In the genomic region with DNA sequence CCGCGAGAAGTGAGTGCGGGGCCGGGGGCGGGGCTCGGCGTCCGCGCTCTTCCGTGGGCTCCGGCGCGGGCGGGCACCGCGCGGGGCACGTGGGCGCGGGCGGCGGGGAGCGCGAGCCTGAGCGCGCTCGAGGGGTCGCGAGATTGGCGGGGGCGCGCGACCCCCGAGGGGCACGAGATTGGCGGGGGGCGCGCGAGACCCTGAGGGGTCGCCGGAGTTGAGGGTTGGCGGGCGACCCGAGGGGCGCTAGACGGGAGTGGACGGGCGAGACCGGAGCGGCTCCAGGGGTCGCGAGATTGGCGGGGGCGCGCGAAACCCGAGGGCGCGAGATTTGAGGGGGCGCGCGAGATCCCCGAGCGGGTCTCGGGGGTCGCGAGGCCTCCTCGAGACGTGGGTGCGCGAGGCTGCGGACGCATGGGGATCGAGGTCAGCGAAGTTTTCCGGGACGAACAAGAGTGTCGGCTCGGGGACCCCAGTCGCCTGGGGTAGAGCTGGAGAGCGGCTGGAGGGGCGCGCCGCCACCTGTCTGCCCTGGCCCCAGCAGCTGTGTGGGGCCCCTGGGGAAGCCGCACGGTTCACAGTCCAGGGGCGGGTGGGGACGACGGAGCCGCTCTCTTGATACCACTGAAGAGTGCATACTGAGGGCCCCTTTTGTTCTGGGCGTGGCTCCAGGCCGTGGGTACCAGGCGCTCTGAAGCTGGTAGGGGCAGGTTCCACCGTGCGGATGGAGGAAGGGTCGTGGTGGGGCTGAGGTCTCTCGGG, we compare ENCODE assay signal across 8 cellular contexts. TPM values are rescaled to one million over a fixed set of nuclear protein-coding genes. Genes with fewer than 3 reads are reported as not detected.
DNase-seq lines count a peak whose midpoint lies in the region; ATAC-seq and TF ChIP-seq lines count a peak whose summit lies in the region.

No MANE protein-coding gene starts in this region.

- H3K36me3 ChIP-seq in IMR-90 (ENCODE audit: control insufficient read depth, insufficient read depth, low read length): no peaks in the 10 kb centered on the region

- peaks cover 12% of the 10 kb centered on the region for H3K36me3 Mint-ChIP-seq in activated CD8-positive, alpha-beta memory T cell treated with anti-CD3 and anti-CD28 coated beads, Interleukin-2, amount 10 ng/mL, durations not matched to agents 7 days and 5 days

- H3K27me3 ChIP-seq in IMR-90 (ENCODE audit: control insufficient read depth, insufficient read depth, low read length): no peaks in the 10 kb centered on the region

- WGBS in IMR-90 (ENCODE audit: extremely low coverage in 2 of 2, insufficient read length in 1 of 2), 2 experiments: 0% methylated on average over 71 of the region's 97 CpGs; no CpG with 5 or more reads in 1 of the 2 experiments

- ATAC-seq in IMR-90 (ENCODE audit: low read depth) (no peak), GM18868 (IDR thresholded peaks at IDR 0.05; ENCODE audit: unreplicated experiment) (no peak)
- peak; percentile 28 for ATAC-seq in activated CD8-positive, alpha-beta memory T cell treated with anti-CD3 and anti-CD28 coated beads, Interleukin-2, amount 10 ng/mL, durations not matched to agents 7 days and 5 days

- H3K4me2 ChIP-seq in IMR-90 (ENCODE audit: low read depth, low read length): peak overlapping the region; percentile 71

- TF ChIP-seq POLR2A in IMR-90 (IDR thresholded peaks at IDR 0.05; ENCODE audit: low read depth, low read length): peak; percentile 20; the same call in 1 of the 2 replicates

- peaks cover 33% of the 10 kb centered on the region for H3K4me1 ChIP-seq in IMR-90 (ENCODE audit: control insufficient read depth, insufficient read depth, low read length)

- no peak for TF ChIP-seq CTCF in IMR-90 (conservative IDR thresholded peaks at IDR 0.05; ENCODE audit: low read depth, low read length)
- TF ChIP-seq CTCF in fibroblast of villous mesenchyme (IDR thresholded peaks at IDR 0.05; ENCODE audit: insufficient read depth, low read depth, low read length): no peak
- no peak for TF ChIP-seq CTCF in retinal pigment epithelial cell (conservative IDR thresholded peaks at IDR 0.05; ENCODE audit: low read depth, low read length)

- H3K27ac ChIP-seq in IMR-90 (ENCODE audit: insufficient read depth, low read length): peak overlapping the region; percentile 10; the same call in 1 of the 2 replicates

- H2BK15ac ChIP-seq in IMR-90 (ENCODE audit: low read depth, low read length): no peak overlapping the region

- no peaks in the 10 kb centered on the region for H3K9me3 Mint-ChIP-seq in activated CD8-positive, alpha-beta memory T cell treated with anti-CD3 and anti-CD28 coated beads, Interleukin-2, amount 10 ng/mL, durations not matched to agents 7 days and 5 days (ENCODE audit: low read depth)

- no peak overlapping the region for H2BK20ac ChIP-seq in IMR-90 (ENCODE audit: low read depth, low read length)

- H3K56ac ChIP-seq in IMR-90 (ENCODE audit: extremely low read depth, insufficient read depth, low read length): peak overlapping the region; percentile 17; the same call in 1 of the 2 replicates

- no peak overlapping the region for H4K5ac ChIP-seq in IMR-90 (ENCODE audit: low read depth, low read length)

- H3K23ac ChIP-seq in IMR-90 (ENCODE audit: low read depth, low read length): peak overlapping the region; percentile 86

- H2BK120ac ChIP-seq in IMR-90 (ENCODE audit: low read depth, low read length): peak overlapping the region; percentile 3; the same call in 1 of the 2 replicates

- H2BK5ac ChIP-seq in IMR-90 (ENCODE audit: low read depth, low read length, poor library complexity, severe bottlenecking): no peak overlapping the region

- H3K9me1 ChIP-seq in IMR-90 (ENCODE audit: insufficient read depth, low read length): peaks cover 16% of the 10 kb centered on the region; the same call in 1 of the 2 replicates

- no peaks in the 10 kb centered on the region for H3K9me3 ChIP-seq in IMR-90 (ENCODE audit: control insufficient read depth, insufficient read depth, low read length)

- H3K27ac Mint-ChIP-seq in activated CD8-positive, alpha-beta memory T cell treated with anti-CD3 and anti-CD28 coated beads, Interleukin-2, amount 10 ng/mL, durations not matched to agents 7 days and 5 days: peak overlapping the region; percentile 93

- no peak overlapping the region; the same call in 1 of the 2 replicates for H4K91ac ChIP-seq in IMR-90 (ENCODE audit: insufficient read depth, low read depth, low read length)

- H3K4me3 Mint-ChIP-seq in activated CD8-positive, alpha-beta memory T cell treated with anti-CD3 and anti-CD28 coated beads, Interleukin-2, amount 10 ng/mL, durations not matched to agents 7 days and 5 days: peak overlapping the region; percentile 97

- no peak for TF ChIP-seq RAD21 in IMR-90 (IDR thresholded peaks at IDR 0.05; ENCODE audit: low read length)

- peak overlapping the region; percentile 97 for H2AFZ ChIP-seq in IMR-90 (replicated peaks; ENCODE audit: low read length, poor library complexity)

- no TSS peak for BruUV-seq in IMR-90 (replicated peaks; lab: Mats Ljungman, UMichigan)

- H3K4me3 ChIP-seq in IMR-90 (ENCODE audit: insufficient read depth, low read depth, low read length): peak overlapping the region; percentile 68
- peak overlapping the region; percentile 74 for H3K4me3 ChIP-seq in fibroblast of villous mesenchyme (ENCODE audit: low read depth, low read length)
- H3K4me3 ChIP-seq in retinal pigment epithelial cell (ENCODE audit: low read length): peak overlapping the region; percentile 64

- peak overlapping the region; percentile 47 for H3K4ac ChIP-seq in IMR-90 (ENCODE audit: low read depth, low read length)

- CTCF ChIA-PET in IMR-90 (lab: Yijun Ruan, JAX): interaction anchor here (0.9 kb wide), 1 partner anchor 34 kb away, joined by 4 read pairs; a partner anchor contains a TSS
- CTCF ChIA-PET in activated CD8-positive, alpha-beta memory T cell treated with anti-CD3 and anti-CD28 coated beads, Interleukin-2, amount 10 ng/mL, durations not matched to agents 7 days and 5 days (lab: Charles Lee): interaction anchor here (0.9 to 17.3 kb wide), 13 partner anchors 9 to 169 kb away, joined by 3 to 278 read pairs (median 4); a partner anchor contains a TSS

- H3K14ac ChIP-seq in IMR-90 (replicated peaks; ENCODE audit: low read depth, low read length): peak overlapping the region; percentile 64

- H3K9ac ChIP-seq in IMR-90 (ENCODE audit: low read depth, low read length): peak overlapping the region; percentile 74

- peak overlapping the region; percentile 95 for H2AK9ac ChIP-seq in IMR-90 (replicated peaks; ENCODE audit: low read depth, low read length, poor library complexity)

- H3K27me3 Mint-ChIP-seq in activated CD8-positive, alpha-beta memory T cell treated with anti-CD3 and anti-CD28 coated beads, Interleukin-2, amount 10 ng/mL, durations not matched to agents 7 days and 5 days: peaks cover 3% of the 10 kb centered on the region

- POLR2A ChIA-PET in IMR-90 (lab: Charles Lee; ENCODE audit: unreplicated experiment): no interaction called here

- H3K4me1 Mint-ChIP-seq in activated CD8-positive, alpha-beta memory T cell treated with anti-CD3 and anti-CD28 coated beads, Interleukin-2, amount 10 ng/mL, durations not matched to agents 7 days and 5 days: peaks cover 80% of the 10 kb centered on the region

- peaks cover 0 to 58% of the 10 kb centered on the region in 2 experiments for H3K79me1 ChIP-seq in IMR-90 (ENCODE audit: low read depth in 1 of 2, low read length in 2 of 2)

- no peak overlapping the region; a peak in 1 of 4 replicates for H4K8ac ChIP-seq in IMR-90 (ENCODE audit: low read depth in 2 of 2, low read length in 2 of 2)

- dilution Hi-C loops in IMR-90 (cut with HindIII; ENCODE audit: low sequenced_read_pairs, unreplicated experiment): no loop called here

- H3K18ac ChIP-seq in IMR-90 (ENCODE audit: low read depth, low read length): no peak overlapping the region

- peak; percentile 55 for DNase-seq in DMS53 (lab: John Stamatoyannopoulos, UW)
- DNase-seq in DMS53 treated with DMSO at 0.1 percent for 48 hours (lab: John Stamatoyannopoulos, UW; ENCODE audit: unreplicated experiment): no peak
- DNase-seq in IMR-90: no peak
- DNase-seq in activated CD8-positive, alpha-beta memory T cell treated with anti-CD3 and anti-CD28 coated beads, Interleukin-2, amount 10 ng/mL, durations not matched to agents 7 days and 5 days: peak; percentile 81
- no peak for DNase-seq in fibroblast of villous mesenchyme (ENCODE audit: low read depth)
- DNase-seq in retinal pigment epithelial cell (ENCODE audit: low read depth): no peak
- DNase-seq in inferior parietal cortex (ENCODE audit: extremely low spot score): no peak

- in situ Hi-C loops in IMR-90 (cut with MboI; ENCODE audit: low sequenced_read_pairs): loop anchor here (10.0 kb wide), 2 partner anchors 225 to 305 kb away; a partner anchor contains a TSS

- H2AK5ac ChIP-seq in IMR-90 (ENCODE audit: low read depth, low read length): peak overlapping the region; percentile 16

- intact Hi-C loops in IMR-90 (cut with micrococcal nuclease): loop anchor here (5.0 to 10.0 kb wide), 2 partner anchors 143 to 215 kb away; a partner anchor contains a TSS

- H4K20me1 ChIP-seq in IMR-90 (ENCODE audit: insufficient read depth, low read length): peaks cover 44% of the 10 kb centered on the region

RNA-seq across cellular contexts. Expression of a gene that starts 0.7 kb away (rescaled TPM):
- 13.3 and 14.9 TPM in 2 replicates for total RNA-seq in IMR-90 (2012; rRNA removed)
- polyA plus RNA-seq in IMR-90 (2012; rRNA removed): 39.7 and 48.1 TPM in 2 replicates
- polyA plus RNA-seq in IMR-90 (2012; cell fraction: cytosol; rRNA removed): 36.0 and 75.3 TPM in 2 replicates
- 110 and 323 TPM in 2 replicates for polyA plus RNA-seq in IMR-90 (2012; cell fraction: nucleus; rRNA removed; ENCODE audit: low replicate concordance)
- 100 to 1,000 TPM; 197 to 247 TPM for total RNA-seq in activated CD8-positive, alpha-beta memory T cell treated with anti-CD3 and anti-CD28 coated beads, Interleukin-2, amount 10 ng/mL, durations not matched to agents 7 days and 5 days
- 56.1 and 73.4 TPM in 2 replicates for total RNA-seq in fibroblast of villous mesenchyme

RNA-seq across cellular contexts. Expression of a gene that starts 18.1 kb away (rescaled TPM):
- total RNA-seq in IMR-90 (2012; rRNA removed): 3.4 and 3.9 TPM in 2 replicates
- polyA plus RNA-seq in IMR-90 (2012; rRNA removed): 24.7 and 29.4 TPM in 2 replicates
- polyA plus RNA-seq in IMR-90 (2012; cell fraction: cytosol; rRNA removed): 12.2 and 29.5 TPM in 2 replicates
- 118 and 248 TPM in 2 replicates for polyA plus RNA-seq in IMR-90 (2012; cell fraction: nucleus; rRNA removed; ENCODE audit: low replicate concordance)
- 10 to 100 TPM; 29.6 to 30.0 TPM for total RNA-seq in activated CD8-positive, alpha-beta memory T cell treated with anti-CD3 and anti-CD28 coated beads, Interleukin-2, amount 10 ng/mL, durations not matched to agents 7 days and 5 days
- 25.4 and 48.4 TPM in 2 replicates for total RNA-seq in fibroblast of villous mesenchyme

RNA-seq across cellular contexts. Expression of a gene that starts 22.5 kb away (rescaled TPM):
- total RNA-seq in IMR-90 (2012; rRNA removed): not detected in 2 replicates
- polyA plus RNA-seq in IMR-90 (2012; rRNA removed): 0.03 TPM in 1 of 2 replicates, not detected in the other
- polyA plus RNA-seq in IMR-90 (2012; cell fraction: cytosol; rRNA removed): 0.08 and 0.09 TPM in 2 replicates
- 0.08 TPM in 1 of 2 replicates, not detected in the other for polyA plus RNA-seq in IMR-90 (2012; cell fraction: nucleus; rRNA removed; ENCODE audit: low replicate concordance)
- under 1 TPM in 1 of 2 experiments, not detected in 1; 0.12 TPM for total RNA-seq in activated CD8-positive, alpha-beta memory T cell treated with anti-CD3 and anti-CD28 coated beads, Interleukin-2, amount 10 ng/mL, durations not matched to agents 7 days and 5 days
- total RNA-seq in fibroblast of villous mesenchyme: under 0.01 TPM in 1 of 2 replicates, not detected in the other

RNA-seq across cellular contexts. Expression of a gene that starts 33.9 kb away (rescaled TPM):
- total RNA-seq in IMR-90 (2012; rRNA removed): 5.6 and 10.3 TPM in 2 replicates
- 43.5 and 49.8 TPM in 2 replicates for polyA plus RNA-seq in IMR-90 (2012; rRNA removed)
- polyA plus RNA-seq in IMR-90 (2012; cell fraction: cytosol; rRNA removed): 84.3 and 176 TPM in 2 replicates
- polyA plus RNA-seq in IMR-90 (2012; cell fraction: nucleus; rRNA removed; ENCODE audit: low replicate concordance): 56.9 and 109 TPM in 2 replicates
- total RNA-seq in activated CD8-positive, alpha-beta memory T cell treated with anti-CD3 and anti-CD28 coated beads, Interleukin-2, amount 10 ng/mL, durations not matched to agents 7 days and 5 days: not detected
- total RNA-seq in fibroblast of villous mesenchyme: 28.9 and 49.9 TPM in 2 replicates

Comparison
In these comparisons a context has a peak if more than half of its experiments do, and no peak if none do; other contexts are left out.
1. DNase-seq: peak in DMS53 (single experiment) and activated CD8-positive, alpha-beta memory T cell treated with anti-CD3 and anti-CD28 coated beads, Interleukin-2, amount 10 ng/mL, durations not matched to agents 7 days and 5 days (single experiment); none in DMS53 treated with DMSO at 0.1 percent for 48 hours (single experiment), IMR-90 (single experiment), fibroblast of villous mesenchyme (single experiment), retinal pigment epithelial cell (single experiment) and inferior parietal cortex (single experiment).
2. Peak in every context shown above with its lines, with median percentiles within 50 percentile points of each other: H3K4me3 ChIP-seq.